13 cellular contexts compared by ENCODE assay signal in genomic region chr2:205948496-205948837, GRCh38.
DNase-seq lines count a peak whose midpoint lies in the region; ATAC-seq, FAIRE-seq and TF ChIP-seq lines count a peak whose summit lies in the region.
"Had no signal": no experiment of that assay in that cellular context is flagged by ENCODE, and none has a peak within 500 bp of the region (broad histone marks: within the 10 kb centered on the region; RNA-seq: fewer than 3 reads in every experiment).

No MANE protein-coding gene starts in this region.

- POLR2A ChIA-PET in HCT116 (lab: Charles Lee) = no interaction called here
- POLR2A ChIA-PET in H1 (lab: Charles Lee; ENCODE audit: partially characterized antibody) = no interaction called here

- no peaks in the 10 kb centered on the region for H4K20me1 ChIP-seq in HCT116 (ENCODE audit: insufficient read depth)
- H4K20me1 ChIP-seq in Loucy (ENCODE audit: insufficient read depth, low read length, poor library complexity, severe bottlenecking) = no peaks in the 10 kb centered on the region
- H4K20me1 ChIP-seq in H1 (replicated peaks in 1 of 2; ENCODE audit: control insufficient read depth in 1 of 2, insufficient read depth in 2 of 2, low read length in 2 of 2) = no peaks in the 10 kb centered on the region
- H4K20me1 ChIP-seq in smooth muscle cell (ENCODE audit: low read depth) = no peaks in the 10 kb centered on the region

- no peaks in the 10 kb centered on the region for H3K23me2 ChIP-seq in H1 (ENCODE audit: low read depth, low read length)

- H3K18ac ChIP-seq in H1 (ENCODE audit: extremely low read depth, low read length) = no peak overlapping the region

- H2AK5ac ChIP-seq in H1 (ENCODE audit: low read depth, low read length) = no peak overlapping the region

- TF ChIP-seq RAD21 in HCT116 (IDR thresholded peaks at IDR 0.05; ENCODE audit: low read depth) (no peak), H1 (IDR thresholded peaks at IDR 0.05 in 1 of 2, conservative IDR thresholded peaks at IDR 0.05 in 1 of 2; ENCODE audit: low read depth in 2 of 2, low read length in 2 of 2) (no peak)

- DNase-seq in HCT116 (ENCODE audit: low read depth, low spot score) = no peak
- no peak for DNase-seq in H1 (ENCODE audit: low read depth in 1 of 2, low spot score in 2 of 2)
- DNase-seq in smooth muscle cell (lab: John Stamatoyannopoulos, UW; ENCODE audit: unreplicated experiment) = no peak
- DNase-seq in COLO668 (lab: John Stamatoyannopoulos, UW; ENCODE audit: unreplicated experiment) = no peak
- no peak for DNase-seq in UCSD-AML1 (lab: John Stamatoyannopoulos, UW; ENCODE audit: unreplicated experiment)

- no peaks in the 10 kb centered on the region for H3K79me1 ChIP-seq in H1 (ENCODE audit: low read depth, low read length)

- H3K4me1 ChIP-seq in HCT116 (ENCODE audit: control insufficient read depth in 1 of 2, insufficient read depth in 2 of 2, low read length in 2 of 2) (peaks cover 0 to 17% of the 10 kb centered on the region in 2 experiments; a peak in 2 of 4 replicates), Loucy (ENCODE audit: insufficient read depth, low read length, poor library complexity, severe bottlenecking) (peaks cover 34% of the 10 kb centered on the region), H1 (replicated peaks in 1 of 4; ENCODE audit: control insufficient read depth in 3 of 4, insufficient read depth in 4 of 4, low read length in 3 of 4) (peaks cover 0 to 3% (median 0%) of the 10 kb centered on the region in 4 experiments; a peak in 1 of 7 replicates), smooth muscle cell (ENCODE audit: low read depth) (no peaks in the 10 kb centered on the region)

- intact Hi-C loops in HCT116 (cut with micrococcal nuclease) = loop anchor here (1.0 to 5.0 kb wide), 3 partner anchors 45 to 1623 kb away; no protein-coding TSS in a partner anchor

- H3K4me2 ChIP-seq in HCT116 (ENCODE audit: low read length) (peak overlapping the region; percentile 49), Loucy (ENCODE audit: low read depth, low read length, poor library complexity, severe bottlenecking) (peak overlapping the region; percentile 41), H1 (ENCODE audit: insufficient read depth in 1 of 2, low read depth in 2 of 2, low read length in 2 of 2) (no peak overlapping the region), smooth muscle cell (peak overlapping the region; percentile 72)

- no peak overlapping the region for H3K4me3 ChIP-seq in HCT116 (replicated peaks in 1 of 2; ENCODE audit: low read depth in 1 of 2, low read length in 2 of 2)
- H3K4me3 ChIP-seq in Loucy (ENCODE audit: low read length, poor library complexity, severe bottlenecking) = no peak overlapping the region
- no peak overlapping the region for H3K4me3 ChIP-seq in H1 (ENCODE audit: extremely low read depth in 1 of 4, insufficient read depth in 2 of 4, low read depth in 3 of 4, low read length in 4 of 4)
- no peak overlapping the region for H3K4me3 ChIP-seq in smooth muscle cell
- H3K4me3 ChIP-seq: left lung, sigmoid colon had no signal

- no peak overlapping the region for H4K91ac ChIP-seq in H1 (replicated peaks; ENCODE audit: insufficient read length, low read length)

- no peaks in the 10 kb centered on the region for H3F3A ChIP-seq in Loucy (ENCODE audit: low read depth)
- H3F3A ChIP-seq in smooth muscle cell (ENCODE audit: low read depth) = no peaks in the 10 kb centered on the region

- H3K27me3 ChIP-seq in HCT116 (ENCODE audit: insufficient read depth, low read length) (no peaks in the 10 kb centered on the region), Loucy (ENCODE audit: insufficient read depth, low read length, poor library complexity, severe bottlenecking) (no peaks in the 10 kb centered on the region), H1 (replicated peaks in 1 of 4; ENCODE audit: control insufficient read depth in 3 of 4, extremely low read depth in 1 of 4, insufficient read depth in 3 of 4, low read length in 3 of 4) (no peaks in the 10 kb centered on the region), smooth muscle cell (ENCODE audit: low read depth) (no peaks in the 10 kb centered on the region)
- H3K27me3 ChIP-seq: ascending aorta, left lung, sigmoid colon had no signal

- WGBS in H1 (ENCODE audit: extremely low coverage in 1 of 2, insufficient coverage in 1 of 2, insufficient read length in 1 of 2, insufficient replicate concordance in 2 of 2, low coverage in 1 of 2, low lambda C conversion rate in 2 of 2, missing lambda C conversion rate in 1 of 2), 2 experiments = 78% methylated on average over 5 of the region's 5 CpGs; no CpG with 5 or more reads in 1 of the 2 experiments
- whole genome bisulfite sequencing in smooth muscle cell (ENCODE audit: low lambda C conversion rate) = 88% methylated on average over 5 of the region's 5 CpGs

- no peak overlapping the region for H2BK20ac ChIP-seq in H1 (ENCODE audit: low read length)

- H3K4ac ChIP-seq in H1 (replicated peaks; ENCODE audit: insufficient read length, low read depth, low read length) = no peak overlapping the region

- FAIRE-seq in H1 (lab: Jason Lieb, UNC) = no peak

- no peaks in the 10 kb centered on the region for H3K9me2 ChIP-seq in HCT116 (ENCODE audit: insufficient read depth)
- H3K9me2 ChIP-seq in Loucy (replicated peaks; ENCODE audit: low read depth, low read length) = no peaks in the 10 kb centered on the region

- H3K9me3 ChIP-seq in HCT116 (ENCODE audit: control insufficient read depth in 1 of 2, insufficient read depth in 1 of 2, low read depth in 1 of 2, low read length in 2 of 2) = peaks cover 0 to 7% of the 10 kb centered on the region in 2 experiments; a peak in 1 of 4 replicates
- no peaks in the 10 kb centered on the region for H3K9me3 ChIP-seq in Loucy (ENCODE audit: insufficient read depth, low read depth, low read length)
- H3K9me3 ChIP-seq in H1 (ENCODE audit: insufficient read depth in 2 of 2, low read depth in 1 of 2, low read length in 1 of 2) = 0 out of 4 replicates have a peak, but pooled peaks cover 0 to 2% of the 10 kb centered on the region in 2 experiments
- no peaks in the 10 kb centered on the region for H3K9me3 ChIP-seq in smooth muscle cell (replicated peaks; ENCODE audit: low read depth)
- H3K9me3 ChIP-seq: ascending aorta, left lung, sigmoid colon had no signal

- TF ChIP-seq POLR2A in HCT116 (IDR thresholded peaks at IDR 0.05; ENCODE audit: borderline replicate concordance, extremely low read depth, insufficient read depth, insufficient read length) = no peak
- TF ChIP-seq POLR2A in H1 (IDR thresholded peaks at IDR 0.05; ENCODE audit: control extremely low read depth in 1 of 2, low read depth in 2 of 2, low read length in 2 of 2) = no peak

- H3K14ac ChIP-seq in H1 (ENCODE audit: insufficient read length) = no peak overlapping the region

- no peak overlapping the region for H3K23ac ChIP-seq in H1 (ENCODE audit: insufficient read length)

- BruUV-seq in HCT116 (replicated peaks; lab: Mats Ljungman, UMichigan) = no TSS peak

- no peak overlapping the region for H2BK15ac ChIP-seq in H1 (ENCODE audit: low read length)

- H4K8ac ChIP-seq in H1 (ENCODE audit: extremely low read depth, insufficient read depth, low read length) = no peak overlapping the region

- H4K5ac ChIP-seq in H1 (ENCODE audit: insufficient read length, low read depth, low read length) = no peak overlapping the region

- RAD21 ChIA-PET in HCT116 (lab: Charles Lee; ENCODE audit: low non-redundant PET in 1 of 2, low total read pairs in 2 of 2, uncharacterized antibody in 2 of 2, unreplicated experiment in 2 of 2) = no interaction called here

- no peak for TF ChIP-seq EP300 in H1 (IDR thresholded peaks at IDR 0.05; ENCODE audit: borderline replicate concordance in 1 of 2, low read depth in 2 of 2, low read length in 2 of 2)

- no peak overlapping the region for H3K56ac ChIP-seq in H1 (replicated peaks; ENCODE audit: insufficient read length, low read depth, low read length)

- CTCF ChIA-PET in HCT116 (lab: Charles Lee) = interaction anchor here (1.2 to 2.2 kb wide), 6 partner anchors 12 to 1876 kb away, joined by 3 to 8 read pairs (median 3); no protein-coding TSS in a partner anchor
- CTCF ChIA-PET in H1 (lab: Charles Lee; ENCODE audit: partially characterized antibody) = interaction anchor here (0.7 to 9.9 kb wide), 24 partner anchors 9 to 880 kb away, joined by 3 to 98 read pairs (median 6); no protein-coding TSS in a partner anchor

- 0 out of 2 replicates have a peak overlapping the region, but pooled peaks have one; percentile 67 for H2BK5ac ChIP-seq in H1 (ENCODE audit: low read depth, low read length)

- TF ChIP-seq CTCF in HCT116 (IDR thresholded peaks at IDR 0.05 in 2 of 3, conservative IDR thresholded peaks at IDR 0.05 in 1 of 3; ENCODE audit: borderline replicate concordance in 1 of 3, insufficient read depth in 1 of 3, low read depth in 2 of 3, low read length in 2 of 3) = no peak
- no peak for TF ChIP-seq CTCF in Loucy (conservative IDR thresholded peaks at IDR 0.05; ENCODE audit: low read length)
- TF ChIP-seq CTCF in H1 (IDR thresholded peaks at IDR 0.05; ENCODE audit: control extremely low read depth in 1 of 3, insufficient read depth in 1 of 3, low read depth in 1 of 3, low read length in 3 of 3) = no peak
- TF ChIP-seq CTCF in smooth muscle cell (IDR thresholded peaks at IDR 0.05; ENCODE audit: borderline replicate concordance, insufficient read depth, poor library complexity, severe bottlenecking) = no peak

- ATAC-seq in HCT116 (no peak), HG02798 (IDR thresholded peaks at IDR 0.05; ENCODE audit: poor library complexity, unreplicated experiment) (no peak), HG03108 (IDR thresholded peaks at IDR 0.05; ENCODE audit: unreplicated experiment) (no peak)

- H3K9ac ChIP-seq in HCT116 (ENCODE audit: low read length) (no peak overlapping the region), Loucy (ENCODE audit: low read depth, low read length, poor library complexity, severe bottlenecking) (peak overlapping the region; percentile 4), H1 (replicated peaks in 1 of 4; ENCODE audit: extremely low read depth in 1 of 4, low read depth in 3 of 4, low read length in 3 of 4) (no peak overlapping the region), smooth muscle cell (ENCODE audit: low read depth) (no peak overlapping the region)

- no peak overlapping the region for H2BK120ac ChIP-seq in H1 (replicated peaks; ENCODE audit: low read depth, low read length)

- H3K79me2 ChIP-seq in HCT116 (ENCODE audit: insufficient read depth, low read length) (no peaks in the 10 kb centered on the region), Loucy (ENCODE audit: insufficient read depth, low read length) (no peaks in the 10 kb centered on the region), H1 (ENCODE audit: control insufficient read depth in 1 of 2, insufficient read depth in 2 of 2, low read length in 2 of 2) (no peaks in the 10 kb centered on the region), smooth muscle cell (ENCODE audit: low read depth) (no peaks in the 10 kb centered on the region)

- H2AFZ ChIP-seq in HCT116 (ENCODE audit: low read depth, low read length, poor library complexity, severe bottlenecking) = peak overlapping the region; percentile 49
- peak overlapping the region; percentile 80; the same call in 1 of the 2 replicates for H2AFZ ChIP-seq in Loucy (ENCODE audit: low read length)
- 0 out of 2 replicates have a peak overlapping the region, but pooled peaks have one; percentile 28 for H2AFZ ChIP-seq in H1 (ENCODE audit: low read length)
- H2AFZ ChIP-seq in smooth muscle cell (ENCODE audit: low read depth) = no peak overlapping the region

- H2BK12ac ChIP-seq in H1 (ENCODE audit: low read depth, low read length) = no peak overlapping the region

- H3K27ac ChIP-seq in HCT116 (ENCODE audit: low read depth, low read length) = no peak overlapping the region
- no peak overlapping the region for H3K27ac ChIP-seq in H1 (ENCODE audit: low read depth, low read length)
- H3K27ac ChIP-seq in smooth muscle cell (ENCODE audit: low read depth) = no peak overlapping the region
- H3K27ac ChIP-seq: dorsolateral prefrontal cortex, epithelial cell of prostate, left lung had no signal

- H3K36me3 ChIP-seq in HCT116 (ENCODE audit: control insufficient read depth in 1 of 2, insufficient read depth in 2 of 2, low read length in 2 of 2) (no peaks in the 10 kb centered on the region), Loucy (ENCODE audit: insufficient read depth, low read length) (no peaks in the 10 kb centered on the region), H1 (ENCODE audit: control insufficient read depth in 2 of 4, insufficient read depth in 4 of 4, low read length in 3 of 4) (no peaks in the 10 kb centered on the region), smooth muscle cell (ENCODE audit: low read depth) (no peaks in the 10 kb centered on the region)
- H3K36me3 ChIP-seq: ascending aorta, left lung, sigmoid colon had no signal

Comparison
In these comparisons a context has a peak if more than half of its experiments do, and no peak if none do; other contexts are left out.
1. H3K4me2 ChIP-seq: peak in HCT116 (single experiment), Loucy (single experiment) and smooth muscle cell (single experiment); none in H1 (0 of 2).